ENCODE assay signal across 8 cellular contexts in the genomic region with DNA sequence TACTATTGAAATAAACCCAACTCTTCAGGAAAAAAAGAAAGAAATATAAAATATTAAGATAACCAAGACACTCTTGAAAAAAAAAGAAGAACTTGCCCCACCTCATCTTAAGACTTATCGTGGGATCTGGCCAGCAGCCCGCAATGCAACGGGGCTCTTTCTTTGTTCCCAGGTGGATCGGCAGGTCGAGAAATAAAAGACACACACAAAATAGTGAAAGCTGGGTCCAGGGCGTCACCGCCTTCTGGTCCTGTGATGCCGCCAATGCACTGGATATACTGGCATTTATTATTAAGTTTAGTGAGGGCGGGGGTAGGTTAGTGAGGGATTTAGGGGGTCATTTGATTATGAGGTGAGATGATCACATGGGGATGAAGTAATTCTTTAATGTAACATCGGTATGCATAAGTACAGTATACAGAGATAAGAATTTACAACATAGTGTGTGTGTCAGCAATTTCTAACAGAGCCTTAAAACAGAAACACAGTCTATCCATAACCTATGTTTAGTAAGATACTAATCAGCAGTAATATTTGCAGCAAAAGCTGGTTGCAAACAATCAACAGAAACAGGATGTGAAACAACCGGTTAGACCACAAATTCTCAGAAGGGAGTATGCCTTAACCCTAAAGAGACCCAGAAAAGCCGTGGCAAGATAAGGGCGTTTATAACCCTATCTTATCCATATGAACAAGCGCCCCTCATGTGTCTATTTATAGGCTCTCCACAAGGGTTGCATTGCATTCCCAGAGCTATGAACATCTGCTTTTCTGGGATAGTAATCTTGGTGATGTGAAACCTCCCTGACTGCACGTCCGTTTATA. TPM values are rescaled to one million over a fixed set of nuclear protein-coding genes. Genes with fewer than 3 reads are reported as not detected.
DNase-seq lines count a peak whose midpoint lies in the region; ATAC-seq and TF ChIP-seq lines count a peak whose summit lies in the region.
"Not testable (repeated sequence)": the region's sequence is repeated elsewhere in the genome, so short reads cannot be mapped to it uniquely, and the experiment has no call there.

No MANE protein-coding gene starts in this region.

- peaks cover 47% of the 10 kb centered on the region for H3K4me1 ChIP-seq in effector memory CD4-positive, alpha-beta T cell (ENCODE audit: control insufficient read depth, insufficient read depth, low read length, poor library complexity, severe bottlenecking)
- peaks cover 7 to 12% (median 9%) of the 10 kb centered on the region in 4 donors for H3K4me1 ChIP-seq in upper lobe of left lung

- not testable (repeated sequence) for H3K9me3 Mint-ChIP-seq in activated T-cell treated with anti-CD3 and anti-CD28 coated beads, Interleukin-2, amount 50 U/mL, for 4 hours; naive thymus-derived CD8-positive, alpha-beta T cell

- not testable (repeated sequence) for TF ChIP-seq EP300 in upper lobe of left lung (IDR thresholded peaks at IDR 0.05)

- not testable (repeated sequence) for H3K36me3 Mint-ChIP-seq in activated T-cell treated with anti-CD3 and anti-CD28 coated beads, Interleukin-2, amount 50 U/mL, for 4 hours (ENCODE audit: insufficient read depth); naive thymus-derived CD8-positive, alpha-beta T cell

- peaks cover 77% of the 10 kb centered on the region for H3K4me1 Mint-ChIP-seq in activated T-cell treated with anti-CD3 and anti-CD28 coated beads, Interleukin-2, amount 50 U/mL, for 4 hours (ENCODE audit: low read depth)
- peaks cover 28 to 79% (median 78%) of the 10 kb centered on the region in 4 donors for H3K4me1 Mint-ChIP-seq in naive thymus-derived CD8-positive, alpha-beta T cell

- H3K4me3 Mint-ChIP-seq in activated T-cell treated with anti-CD3 and anti-CD28 coated beads, Interleukin-2, amount 50 U/mL, for 4 hours = peak overlapping the region; percentile 83
- peak overlapping the region; percentile 68 to 95 (median 86) for H3K4me3 Mint-ChIP-seq in naive thymus-derived CD8-positive, alpha-beta T cell

- H3K27ac Mint-ChIP-seq in naive thymus-derived CD8-positive, alpha-beta T cell = peak overlapping the region; percentile 78 to 97 (median 92)

- H3K27me3 ChIP-seq in SU-DHL-6 (ENCODE audit: low read length); effector memory CD4-positive, alpha-beta T cell (replicated peaks; ENCODE audit: control insufficient read depth, insufficient read depth, low read length, poor library complexity, severe bottlenecking); upper lobe of left lung: not testable (repeated sequence)

- not testable (repeated sequence) for H3F3A ChIP-seq in SU-DHL-6 (ENCODE audit: insufficient read depth)

- not testable (repeated sequence) for H3K9me3 ChIP-seq in SU-DHL-6 (ENCODE audit: insufficient read depth, low read length); effector memory CD4-positive, alpha-beta T cell (ENCODE audit: control insufficient read depth, low read length); upper lobe of left lung

- H3K27me3 Mint-ChIP-seq in activated T-cell treated with anti-CD3 and anti-CD28 coated beads, Interleukin-2, amount 50 U/mL, for 4 hours (ENCODE audit: low read depth); naive thymus-derived CD8-positive, alpha-beta T cell: not testable (repeated sequence)

- peaks cover 10% of the 10 kb centered on the region for H4K20me1 ChIP-seq in SU-DHL-6 (ENCODE audit: low read depth, low read length)

- not testable (repeated sequence) for TF ChIP-seq POLR2A in upper lobe of left lung (IDR thresholded peaks at IDR 0.05)

- WGBS in upper lobe of left lung, 2 donors = 44 to 47% methylated on average over 16 of the region's 16 CpGs

- H3K9me2 ChIP-seq in SU-DHL-6 (replicated peaks; ENCODE audit: insufficient read depth, low read length) = not testable (repeated sequence)

- ATAC-seq in HG03139 (IDR thresholded peaks at IDR 0.05; ENCODE audit: unreplicated experiment) = peak; percentile 14
- ATAC-seq in activated T-cell treated with anti-CD3 and anti-CD28 coated beads, Interleukin-2, amount 50 U/mL, for 4 hours; upper lobe of left lung (ENCODE audit: low FRiP score in 2 of 2): not testable (repeated sequence)
- peak in 1 of 2 donors; percentile 2 for ATAC-seq in naive thymus-derived CD8-positive, alpha-beta T cell

- H3K36me3 ChIP-seq in SU-DHL-6 (ENCODE audit: low read length) = peaks cover 14% of the 10 kb centered on the region; the same call in 1 of the 2 replicates
- H3K36me3 ChIP-seq in effector memory CD4-positive, alpha-beta T cell (ENCODE audit: control insufficient read depth, insufficient read depth, low read length); upper lobe of left lung: not testable (repeated sequence)

- H3K4me2 ChIP-seq in SU-DHL-6 (ENCODE audit: low read depth, low read length, poor library complexity, severe bottlenecking) = peak overlapping the region; percentile 48

- H3K79me2 ChIP-seq in SU-DHL-6 (ENCODE audit: insufficient read depth, low read length) = not testable (repeated sequence)

- POLR2A ChIA-PET in naive thymus-derived CD8-positive, alpha-beta T cell (lab: Charles Lee) = interaction anchor here (0.6 to 13.0 kb wide), 9 partner anchors 8 to 152 kb away, joined by 3 to 269 read pairs (median 5); a partner anchor contains a TSS

- DNase-seq in GM12865 (ENCODE audit: low read depth) = peak; percentile 76
- DNase-seq in MV-4-11 (lab: John Stamatoyannopoulos, UW) = peak; percentile 98
- not testable (repeated sequence) for DNase-seq in activated T-cell treated with anti-CD3 and anti-CD28 coated beads, Interleukin-2, amount 50 U/mL, for 4 hours; effector memory CD4-positive, alpha-beta T cell; upper lobe of left lung
- peak in 2 of 10 donors; percentile 34 to 48 for DNase-seq in naive thymus-derived CD8-positive, alpha-beta T cell

- not testable (repeated sequence) for H3K9ac ChIP-seq in SU-DHL-6 (ENCODE audit: low read length)

- H3K4me3 ChIP-seq in GM12865 (ENCODE audit: low read depth, low read length) = peak overlapping the region; percentile 42
- H3K4me3 ChIP-seq in SU-DHL-6 (ENCODE audit: insufficient read depth, low read length, poor library complexity, severe bottlenecking) = not testable (repeated sequence)
- H3K4me3 ChIP-seq in effector memory CD4-positive, alpha-beta T cell (ENCODE audit: insufficient read depth, low read depth, low read length, poor library complexity, severe bottlenecking) = peak overlapping the region; percentile 47
- H3K4me3 ChIP-seq in upper lobe of left lung = peak overlapping the region in 3 of 4 donors; percentile 10 to 39 (median 18)

- H2AFZ ChIP-seq in SU-DHL-6 (ENCODE audit: low read depth, low read length, severe bottlenecking) = not testable (repeated sequence)

- TF ChIP-seq CTCF in GM12865 (IDR thresholded peaks at IDR 0.05; ENCODE audit: insufficient read depth, low read depth, low read length, missing control alignments); SU-DHL-6 (IDR thresholded peaks at IDR 0.05; ENCODE audit: insufficient read depth, low read length, poor library complexity, severe bottlenecking); upper lobe of left lung (IDR thresholded peaks at IDR 0.05): not testable (repeated sequence)

- H3K27ac ChIP-seq in SU-DHL-6 (ENCODE audit: low read depth, low read length) = not testable (repeated sequence)
- peak overlapping the region; percentile 56 for H3K27ac ChIP-seq in effector memory CD4-positive, alpha-beta T cell (ENCODE audit: insufficient read depth, low read length, poor library complexity, severe bottlenecking)
- H3K27ac ChIP-seq in upper lobe of left lung = peak overlapping the region in 2 of 4 donors; percentile 27 to 30

RNA-seq across cellular contexts. Expression of a gene that starts 18.5 kb away (rescaled TPM):
- total RNA-seq in activated T-cell treated with anti-CD3 and anti-CD28 coated beads, Interleukin-2, amount 50 U/mL, for 4 hours = 1 to 10 TPM; 3.6 to 5.8 (median 4.7) TPM
- total RNA-seq in naive thymus-derived CD8-positive, alpha-beta T cell = 10 to 100 TPM; 28.7 to 30.9 TPM
- 10 to 100 TPM; 12.0 to 15.6 (median 14.0) TPM for polyA plus RNA-seq in naive thymus-derived CD8-positive, alpha-beta T cell
- total RNA-seq in upper lobe of left lung = 10 to 100 TPM; 14.8 to 41.9 (median 21.2) TPM

RNA-seq across cellular contexts. Expression of a gene that starts 18.8 kb away (rescaled TPM):
- total RNA-seq in activated T-cell treated with anti-CD3 and anti-CD28 coated beads, Interleukin-2, amount 50 U/mL, for 4 hours = 10 to 100 TPM; 60.5 to 78.5 (median 75.8) TPM
- total RNA-seq in naive thymus-derived CD8-positive, alpha-beta T cell = 100 to 1,000 TPM; 161 to 162 TPM
- polyA plus RNA-seq in naive thymus-derived CD8-positive, alpha-beta T cell = 100 to 1,000 TPM; 181 to 199 (median 190) TPM
- total RNA-seq in upper lobe of left lung = 100 to 1,000 TPM in 2 of 6 donors, 10 to 100 TPM in 4; 32.5 to 149 (median 72.2) TPM
